Comparison of ENCODE assay signal across 31 cellular contexts in the genomic region with DNA sequence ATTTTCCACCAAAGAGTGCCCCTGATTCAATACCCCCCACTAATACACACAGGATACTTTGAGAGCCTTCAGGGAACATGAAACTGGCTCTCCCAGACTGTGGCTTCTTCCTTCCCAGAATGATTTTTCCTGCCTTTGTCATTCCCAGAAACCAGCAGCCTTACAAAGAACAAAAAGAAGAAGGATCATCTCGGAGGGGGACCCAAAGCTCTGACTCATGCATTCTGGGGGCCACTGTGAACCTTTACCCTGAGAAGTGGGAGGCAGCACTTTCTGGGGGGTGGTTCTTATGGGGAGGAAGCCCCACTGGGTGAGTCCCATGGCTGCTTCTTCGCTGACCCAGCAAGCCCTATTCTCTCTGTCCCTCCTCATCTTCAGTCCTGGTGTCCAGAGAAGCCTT.
"Had no signal": no experiment of that assay in that cellular context is flagged by ENCODE, and none has a peak within 500 bp of the region (broad histone marks: within the 10 kb centered on the region; RNA-seq: fewer than 3 reads in every experiment).

No MANE protein-coding gene starts in this region.

- H3K4me3 ChIP-seq: heart right ventricle, left lung, lower lobe of right lung, pancreas, psoas muscle, smooth muscle cell, suprapubic skin, tibial artery had no signal

- H3K27me3 ChIP-seq: foreskin keratinocyte, heart right ventricle, left lung, pancreas, suprapubic skin, tibial artery had no signal

- H3K4me1 Mint-ChIP-seq: central memory CD8-positive, alpha-beta T cell; stimulated activated memory B cell treated with anti-CD40 and anti-IgM and Interleukin-4, amounts not matched to agents 10 μg/mL and 1 μg/mL and 100 μg/mL, for 72 hours had no signal

- H3K27ac ChIP-seq: foreskin keratinocyte, heart right ventricle, left lung, lower lobe of right lung, pancreas, psoas muscle, suprapubic skin, tibial artery, WERI-Rb-1 had no signal

- H3K27me3 Mint-ChIP-seq: activated CD4-positive, alpha-beta memory T cell treated with anti-CD3 and anti-CD28 coated beads for 36 hours; central memory CD8-positive, alpha-beta T cell; natural killer cell treated with Interleukin-12 subunit alpha and Interleukin-12 subunit beta and Interleukin-15 and Interleukin-18, amount 100 ng/mL, for 72 hours; stimulated activated memory B cell treated with anti-CD40 and anti-IgM and Interleukin-4, amounts not matched to agents 10 μg/mL and 1 μg/mL and 100 μg/mL, for 72 hours; T-helper 17 cell had no signal

- H3K27ac Mint-ChIP-seq: activated CD4-positive, alpha-beta memory T cell treated with anti-CD3 and anti-CD28 coated beads for 36 hours; activated CD4-positive, alpha-beta T cell treated with anti-CD3 and anti-CD28 coated beads, Interleukin-2, amount 10 ng/mL, durations not matched to agents 24 days and 14 days; natural killer cell treated with Interleukin-12 subunit alpha and Interleukin-12 subunit beta and Interleukin-15 and Interleukin-18, amount 100 ng/mL, for 72 hours; stimulated activated memory B cell treated with anti-CD40 and anti-IgM and Interleukin-4, amounts not matched to agents 10 μg/mL and 1 μg/mL and 100 μg/mL, for 72 hours; T-helper 17 cell had no signal

- H3K36me3 ChIP-seq: left lung, lower lobe of right lung, pancreas had no signal

- H3K9me3 Mint-ChIP-seq: activated CD4-positive, alpha-beta memory T cell treated with anti-CD3 and anti-CD28 coated beads for 36 hours; activated CD4-positive, alpha-beta T cell treated with anti-CD3 and anti-CD28 coated beads, Interleukin-2, amount 10 ng/mL, durations not matched to agents 24 days and 14 days; activated naive CD4-positive, alpha-beta T cell treated with anti-CD3 and anti-CD28 coated beads, Interleukin-2, amount 50 U/mL, for 72 hours; central memory CD8-positive, alpha-beta T cell; natural killer cell treated with Interleukin-12 subunit alpha and Interleukin-12 subunit beta and Interleukin-15 and Interleukin-18, amount 100 ng/mL, for 72 hours had no signal

- H3K4me3 Mint-ChIP-seq: activated CD4-positive, alpha-beta memory T cell treated with anti-CD3 and anti-CD28 coated beads for 36 hours; activated CD4-positive, alpha-beta T cell treated with anti-CD3 and anti-CD28 coated beads, Interleukin-2, amount 10 ng/mL, durations not matched to agents 24 days and 14 days; central memory CD8-positive, alpha-beta T cell; natural killer cell treated with Interleukin-12 subunit alpha and Interleukin-12 subunit beta and Interleukin-15 and Interleukin-18, amount 100 ng/mL, for 72 hours; stimulated activated memory B cell treated with anti-CD40 and anti-IgM and Interleukin-4, amounts not matched to agents 10 μg/mL and 1 μg/mL and 100 μg/mL, for 72 hours; T-helper 17 cell had no signal

- DNase-seq: activated CD4-positive, alpha-beta memory T cell treated with anti-CD3 and anti-CD28 coated beads for 36 hours; activated CD4-positive, alpha-beta T cell treated with anti-CD3 and anti-CD28 coated beads, Interleukin-2, amount 10 ng/mL, durations not matched to agents 24 days and 14 days; activated CD4-positive, CD25-positive, alpha-beta regulatory T cell treated with anti-CD3 and anti-CD28 coated beads, Interleukin-2, amount 50 U/mL, for 72 hours; activated CD8-positive, alpha-beta memory T cell treated with anti-CD3 and anti-CD28 coated beads, Interleukin-2, amount 50 U/mL, for 4 hours; activated gamma-delta T cell; activated T-cell treated with anti-CD3 and anti-CD28 coated beads, Interleukin-2, amount 50 U/mL, for 1 hour; dermis blood vessel endothelial cell; effector CD4-positive, alpha-beta T cell; erythroblast; foreskin keratinocyte; heart right ventricle; left lung; lower lobe of right lung; mesendoderm; nucleus accumbens; pancreas; psoas muscle; stimulated activated CD4-positive, alpha-beta T cell treated with anti-CD3 and anti-CD28 coated beads, Interleukin-1b, Interleukin-23, amount 100 ng/mL, for 48 hours; stimulated activated CD4-positive, alpha-beta T cell treated with anti-CD3 and anti-CD28 coated beads, Interleukin-4, amount 100 ng/mL, for 4 hours; stimulated activated CD8-positive, alpha-beta memory T cell treated with anti-CD3 and anti-CD28 coated beads, Interleukin-4, amount 100 ng/mL, for 48 hours; T-helper 17 cell; T1000; tibial artery; WERI-Rb-1 had no signal

- H3K4me2 ChIP-seq: smooth muscle cell had no signal

- H3K36me3 Mint-ChIP-seq: activated CD4-positive, alpha-beta memory T cell treated with anti-CD3 and anti-CD28 coated beads for 36 hours; activated naive CD4-positive, alpha-beta T cell treated with anti-CD3 and anti-CD28 coated beads, Interleukin-2, amount 50 U/mL, for 72 hours; natural killer cell treated with Interleukin-12 subunit alpha and Interleukin-12 subunit beta and Interleukin-15 and Interleukin-18, amount 100 ng/mL, for 72 hours had no signal

- ATAC-seq: activated naive CD4-positive, alpha-beta T cell treated with anti-CD3 and anti-CD28 coated beads, Interleukin-2, amount 50 U/mL, for 72 hours; foreskin keratinocyte; left lung; lower lobe of right lung; natural killer cell treated with Interleukin-12 subunit alpha and Interleukin-12 subunit beta and Interleukin-15 and Interleukin-18, amount 100 ng/mL, for 72 hours; pancreas; psoas muscle; SK-N-SH treated with all-trans-retinoic acid at 6 μM for 48 hours; stimulated activated memory B cell treated with anti-CD40 and anti-IgM and Interleukin-4, amounts not matched to agents 10 μg/mL and 1 μg/mL and 100 μg/mL, for 72 hours; T-helper 17 cell had no signal

- H3K9me3 ChIP-seq: heart right ventricle, left lung, lower lobe of right lung, pancreas, psoas muscle, suprapubic skin, tibial artery had no signal

- H3K4me1 ChIP-seq: foreskin keratinocyte, heart right ventricle, left lung, lower lobe of right lung, pancreas, psoas muscle, suprapubic skin, tibial artery had no signal
